In genomic region chr18:34977787-34978532, GRCh38 we compare ENCODE assay signal across 8 cellular contexts.
DNase-seq lines count a peak whose midpoint lies in the region; ATAC-seq and TF ChIP-seq lines count a peak whose summit lies in the region.

No MANE protein-coding gene starts in this region.

- H3K27ac ChIP-seq in caudate nucleus (ENCODE audit: low read depth, low read length): peak overlapping the region; percentile 89

- peak in 10 of 14 donors; percentile 13 to 78 (median 54) for DNase-seq in C1 segment of cervical spinal cord (lab: John Stamatoyannopoulos, UW)
- DNase-seq in LHCN-M2 (ENCODE audit: low read depth): peak; percentile 25
- peak; percentile 67 for DNase-seq in WTC11 (ENCODE audit: low spot score)
- peak in 42 of 61 donors; percentile 5 to 77 (median 30) for DNase-seq in caudate nucleus (lab: John Stamatoyannopoulos, UW)
- DNase-seq in kidney epithelial cell (ENCODE audit: low read depth): no peak
- DNase-seq in stimulated activated CD4-positive, alpha-beta T cell treated with anti-CD3 and anti-CD28 coated beads, Interleukin-15, amount 100 ng/mL, for 48 hours (ENCODE audit: low read depth in 2 of 2): peak; percentile 21 to 22
- DNase-seq in ureter (ENCODE audit: low spot score): no peak

- H3K9me3 Mint-ChIP-seq in WTC11: no peaks in the 10 kb centered on the region

- no peaks in the 10 kb centered on the region for H3K36me3 Mint-ChIP-seq in WTC11

- POLR2A ChIA-PET in WTC11 (lab: Charles Lee): no interaction called here

- no peaks in the 10 kb centered on the region for H3K36me3 ChIP-seq in kidney epithelial cell (ENCODE audit: control insufficient read depth, insufficient read depth, low read length)

- H3K4me3 ChIP-seq in kidney epithelial cell (ENCODE audit: low read depth, low read length): peak overlapping the region; percentile 50

- H3K4me3 Mint-ChIP-seq in WTC11: peak overlapping the region; percentile 82

- H3K4me1 Mint-ChIP-seq in WTC11: peaks cover 23% of the 10 kb centered on the region

- no peak overlapping the region for H3K27ac Mint-ChIP-seq in WTC11

- CTCF ChIA-PET in WTC11 (lab: Charles Lee): interaction anchor here (2.8 kb wide), 1 partner anchor 111 kb away, joined by 11 read pairs; no protein-coding TSS in a partner anchor

- H3K27me3 Mint-ChIP-seq in WTC11 (ENCODE audit: low read depth): peaks cover 89% of the 10 kb centered on the region

- H3K27me3 ChIP-seq in kidney epithelial cell (ENCODE audit: control insufficient read depth, insufficient read depth, low read length): peaks cover 14% of the 10 kb centered on the region

- TF ChIP-seq CTCF in WTC11 (IDR thresholded peaks at IDR 0.05): no peak
- no peak for TF ChIP-seq CTCF in kidney epithelial cell (IDR thresholded peaks at IDR 0.05; ENCODE audit: insufficient read depth, low read length, poor library complexity, severe bottlenecking)

- ATAC-seq in GM19467 (IDR thresholded peaks at IDR 0.05; ENCODE audit: unreplicated experiment) (peak; percentile 39), WTC11 (peak; percentile 39)

TF ChIP-seq in WTC11, 78 proteins besides CTCF, POLR2A, EP300 and RAD21:
- TF ChIP-seq SMAD4 (CRISPR knock-in tag; IDR thresholded peaks at IDR 0.05) (no peak), FOXJ3 (CRISPR knock-in tag; IDR thresholded peaks at IDR 0.05; ENCODE audit: borderline replicate concordance) (no peak), ZBTB43 (CRISPR knock-in tag; IDR thresholded peaks at IDR 0.05) (no peak), ETV6 (CRISPR knock-in tag; IDR thresholded peaks at IDR 0.05) (0 out of 2 replicates have a peak, but pooled peaks have one; percentile 29)

Comparison
In these comparisons a context has a peak if more than half of its experiments do, and no peak if none do; other contexts are left out.
1. DNase-seq: peak in C1 segment of cervical spinal cord (10 of 14), LHCN-M2 (single experiment), WTC11 (single experiment), caudate nucleus (42 of 61) and stimulated activated CD4-positive, alpha-beta T cell treated with anti-CD3 and anti-CD28 coated beads, Interleukin-15, amount 100 ng/mL, for 48 hours (2 of 2); none in kidney epithelial cell (single experiment) and ureter (single experiment).